ENCODE assay signal across 10 cellular contexts in genomic region chr16:89326721-89327120, GRCh38.
DNase-seq lines count a peak whose midpoint lies in the region; ATAC-seq, FAIRE-seq and TF ChIP-seq lines count a peak whose summit lies in the region.
"Had no signal": no experiment of that assay in that cellular context is flagged by ENCODE, and none has a peak within 500 bp of the region (broad histone marks: within the 10 kb centered on the region; RNA-seq: fewer than 3 reads in every experiment).

No MANE protein-coding gene starts in this region.

- H3K27ac Mint-ChIP-seq in natural killer cell: peak overlapping the region; percentile 67

- intact Hi-C loops in dorsolateral prefrontal cortex (cut with DNase I) (no loop called here), natural killer cell (cut with micrococcal nuclease) (no loop called here)

- H3K4me1 ChIP-seq in ACC112 (ENCODE audit: control insufficient read depth, insufficient read depth, low read length, unreplicated experiment) (peaks cover 69% of the 10 kb centered on the region), HUES6 (ENCODE audit: control insufficient read depth, insufficient read depth, low read length) (peaks cover 66% of the 10 kb centered on the region)

- H3K36me3 ChIP-seq in ACC112 (ENCODE audit: insufficient read depth, low read length): no peaks in the 10 kb centered on the region
- no peaks in the 10 kb centered on the region for H3K36me3 ChIP-seq in HUES6 (ENCODE audit: control insufficient read depth, insufficient read depth, low read length)

- no peaks in the 10 kb centered on the region for H3K27me3 ChIP-seq in ACC112 (ENCODE audit: insufficient read depth, low read length)
- no peaks in the 10 kb centered on the region for H3K27me3 ChIP-seq in HUES6 (ENCODE audit: control insufficient read depth, insufficient read depth, low read length)
- H3K27me3 ChIP-seq in dorsolateral prefrontal cortex: no peaks in the 10 kb centered on the region
- H3K27me3 ChIP-seq: testis had no signal

- in situ Hi-C loops in GM13976 (cut with MboI; ENCODE audit: low sequenced_read_pairs, unreplicated experiment): no loop called here

- H3K4me1 Mint-ChIP-seq in natural killer cell: peaks cover 73 to 75% of the 10 kb centered on the region in 2 donors

- no peaks in the 10 kb centered on the region for H3K36me3 Mint-ChIP-seq in natural killer cell

- H2AFZ ChIP-seq in ACC112 (ENCODE audit: low read length, unreplicated experiment): no peak overlapping the region

- no peak for TF ChIP-seq POLR2A in GM12892 (IDR thresholded peaks at IDR 0.05; ENCODE audit: low read depth, low read length)

- no peak overlapping the region for H3K4me3 ChIP-seq in ACC112 (ENCODE audit: low read depth, low read length)
- H3K4me3 ChIP-seq in HUES6 (ENCODE audit: low read depth, low read length): no peak overlapping the region
- peak overlapping the region in 1 of 59 donors; percentile 42 for H3K4me3 ChIP-seq in dorsolateral prefrontal cortex
- H3K4me3 ChIP-seq: testis had no signal

- FAIRE-seq in GM12892 (lab: Jason Lieb, UNC): no peak
- FAIRE-seq in GM19239 (lab: Jason Lieb, UNC): no peak

- H3K79me2 ChIP-seq in ACC112 (ENCODE audit: control insufficient read depth, insufficient read depth, low read length, unreplicated experiment): peaks cover 92% of the 10 kb centered on the region

- H3K27ac ChIP-seq in ACC112 (ENCODE audit: low read depth, low read length) (peak overlapping the region; percentile 92), HUES6 (ENCODE audit: low read depth, low read length) (peak overlapping the region; percentile 87), dorsolateral prefrontal cortex (peak overlapping the region in 46 of 59 donors; percentile 23 to 90 (median 79))
- H3K27ac ChIP-seq: testis had no signal

- TF ChIP-seq CTCF in dorsolateral prefrontal cortex (IDR thresholded peaks at IDR 0.05 in 54 of 56, conservative IDR thresholded peaks at IDR 0.05 in 2 of 56; ENCODE audit: low read depth in 1 of 56, partially characterized antibody in 56 of 56) (no peak), natural killer cell (IDR thresholded peaks at IDR 0.05) (no peak), GM13976 (IDR thresholded peaks at IDR 0.05; ENCODE audit: borderline replicate concordance, control extremely low read depth, extremely low read depth, insufficient read depth, missing control alignments) (no peak)

- H3K9ac ChIP-seq in HUES6 (ENCODE audit: low read length): no peak overlapping the region

- ATAC-seq in natural killer cell: no peak

- H3K9me3 ChIP-seq in HUES6 (ENCODE audit: control insufficient read depth, insufficient read depth, low read depth, low read length): no peaks in the 10 kb centered on the region
- H3K9me3 ChIP-seq: testis had no signal

- H3K9me3 Mint-ChIP-seq in natural killer cell: no peaks in the 10 kb centered on the region

- H3K4me3 Mint-ChIP-seq in natural killer cell: no peak overlapping the region

- DNase-seq in dorsolateral prefrontal cortex (peak in 2 of 10 donors; percentile 19 to 38), natural killer cell (no peak), GM13976 (ENCODE audit: low spot score) (no peak), kidney tubule cell (ENCODE audit: low spot score) (no peak), GM12892 (ENCODE audit: insufficient read length) (no peak), GM19239 (ENCODE audit: insufficient read length, low spot score) (no peak)
- DNase-seq: H7 had no signal

- no peaks in the 10 kb centered on the region for H3K27me3 Mint-ChIP-seq in natural killer cell (ENCODE audit: low read depth in 2 of 2)
